8 cellular contexts compared by ENCODE assay signal in the genomic region with DNA sequence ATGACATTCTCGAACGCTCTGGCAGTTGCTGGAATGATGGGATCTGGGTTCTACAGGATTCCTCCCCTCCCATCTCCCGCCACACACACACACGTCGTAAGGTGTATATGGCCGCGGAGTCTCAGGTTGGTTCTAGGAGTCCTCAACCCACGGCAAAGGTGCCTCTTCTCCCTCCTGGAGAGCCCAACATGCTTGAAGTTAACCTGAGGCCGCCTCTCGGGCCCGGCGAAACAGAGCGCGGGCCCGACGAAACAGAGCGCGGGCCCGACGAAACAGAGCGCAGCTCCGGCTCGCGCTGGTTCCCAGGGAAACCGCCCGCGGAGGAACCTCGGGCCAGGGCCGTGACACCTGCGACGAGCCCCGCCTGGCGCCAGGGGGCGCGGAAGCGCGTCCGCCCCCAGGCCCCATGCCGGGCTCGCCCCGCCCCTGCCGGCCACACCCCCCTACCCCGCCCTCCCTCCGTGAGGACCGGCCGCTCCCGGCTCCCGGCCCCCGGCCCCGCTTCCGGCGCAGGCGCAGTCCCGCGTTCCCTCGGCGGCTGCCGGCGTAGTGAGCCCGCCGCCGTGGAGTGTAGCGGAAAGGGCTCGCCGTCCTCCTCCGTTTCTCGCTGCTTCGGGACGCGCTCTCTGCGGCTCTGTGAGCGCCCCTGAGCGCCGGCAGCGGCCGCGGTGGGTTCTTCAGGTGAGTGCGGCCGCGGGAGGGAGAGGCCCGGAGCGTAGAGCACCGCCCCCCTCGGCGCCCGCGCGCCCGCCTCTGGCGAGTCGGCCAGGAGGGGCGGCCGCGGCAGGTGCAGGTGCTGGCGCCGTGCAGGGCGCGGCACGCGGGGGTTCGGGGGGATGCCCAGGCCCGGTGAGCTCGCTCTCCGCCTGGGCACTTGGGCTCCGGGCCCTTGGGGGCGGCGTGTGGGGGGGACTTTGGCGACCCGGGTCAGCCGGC. TPM values are rescaled to one million over a fixed set of nuclear protein-coding genes. Genes with fewer than 3 reads are reported as not detected.
DNase-seq lines count a peak whose midpoint lies in the region; ATAC-seq and TF ChIP-seq lines count a peak whose summit lies in the region.

A gene with protein sequence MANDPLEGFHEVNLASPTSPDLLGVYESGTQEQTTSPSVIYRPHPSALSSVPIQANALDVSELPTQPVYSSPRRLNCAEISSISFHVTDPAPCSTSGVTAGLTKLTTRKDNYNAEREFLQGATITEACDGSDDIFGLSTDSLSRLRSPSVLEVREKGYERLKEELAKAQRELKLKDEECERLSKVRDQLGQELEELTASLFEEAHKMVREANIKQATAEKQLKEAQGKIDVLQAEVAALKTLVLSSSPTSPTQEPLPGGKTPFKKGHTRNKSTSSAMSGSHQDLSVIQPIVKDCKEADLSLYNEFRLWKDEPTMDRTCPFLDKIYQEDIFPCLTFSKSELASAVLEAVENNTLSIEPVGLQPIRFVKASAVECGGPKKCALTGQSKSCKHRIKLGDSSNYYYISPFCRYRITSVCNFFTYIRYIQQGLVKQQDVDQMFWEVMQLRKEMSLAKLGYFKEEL (plus strand): TSS at position 510 of the 936 bp plus-strand sequence. CDS start 16,549 bp downstream, outside the sequence.

- DNase-seq in NB4 (ENCODE audit: low read depth) (peak; percentile 90), SW 1271 (lab: John Stamatoyannopoulos, UW) (peak; percentile 39 to 72), heart left ventricle (peak; percentile 87 to 95 (median 91)), posterior vena cava (ENCODE audit: low spot score) (peak; percentile 94), ureter (ENCODE audit: low spot score) (peak; percentile 90)
- DNase-seq in activated naive CD8-positive, alpha-beta T cell treated with anti-CD3 and anti-CD28 coated beads, Interleukin-2, amount 50 U/mL, for 16 hours (ENCODE audit: low read depth, low spot score), result peak; percentile 92

- H3K4me3 ChIP-seq in NB4 (ENCODE audit: low read depth, low read length) (peak within 1 kb of the TSS; percentile 78), heart left ventricle (peak within 1 kb of the TSS; percentile 64 to 99 (median 86))

- no peaks in the 10 kb centered on the region for H3K27me3 ChIP-seq in heart left ventricle

- TF ChIP-seq POLR2A in NB4 (IDR thresholded peaks at IDR 0.05; ENCODE audit: extremely low read depth, insufficient read length) (peak; percentile 60), heart left ventricle (IDR thresholded peaks at IDR 0.05) (peak; percentile 13 to 60)

- peaks cover 0 to 17% (median 8%) of the 10 kb centered on the region in 12 donors for H3K4me1 ChIP-seq in heart left ventricle

- 1 to 4% (median 2%) methylated on average over 35 to 110 of the region's 110 CpGs for WGBS in heart left ventricle, 4 donors

- TF ChIP-seq CTCF in GM12873 (IDR thresholded peaks at IDR 0.05; ENCODE audit: insufficient read depth, low read depth, low read length, missing control alignments) (peak; percentile 68), NB4 (IDR thresholded peaks at IDR 0.05; ENCODE audit: low read depth, low read length) (peak; percentile 52), heart left ventricle (IDR thresholded peaks at IDR 0.05) (peak; percentile 48 to 85 (median 66))

- intact Hi-C loops in heart left ventricle (cut with DNase I) (loop anchor here in 1 of 10 donors (10.0 kb wide), 1 partner anchor 74 kb away; no protein-coding TSS in a partner anchor), posterior vena cava (cut with DNase I) (no loop called here)

- no peaks in the 10 kb centered on the region for H3K36me3 ChIP-seq in heart left ventricle

- H3K9me3 ChIP-seq in heart left ventricle, result no peaks in the 10 kb centered on the region

- peak; percentile 83 for ATAC-seq in HG02588 (IDR thresholded peaks at IDR 0.05; ENCODE audit: unreplicated experiment)
- peak; percentile 86 to 97 (median 95) for ATAC-seq in heart left ventricle

- peak within 1 kb of the TSS in 11 of 12 donors; percentile 55 to 82 (median 78) for H3K27ac ChIP-seq in heart left ventricle

RNA-seq across cellular contexts. Expression of the gene that starts here (rescaled TPM):
- total RNA-seq in heart left ventricle (10 to 100 TPM; 21.8 to 37.5 (median 32.8) TPM), posterior vena cava (10 to 100 TPM in 1 of 2 donors, 1 to 10 TPM in 1; 6.2 to 12.1 TPM), ureter (19.4 TPM)
- 10 to 100 TPM; 19.7 to 29.0 TPM for polyA plus RNA-seq in heart left ventricle

Comparison
In these comparisons a context has a peak if more than half of its experiments do, and no peak if none do; other contexts are left out.
1. Peak in every context shown above with its lines: DNase-seq, ATAC-seq, H3K4me3 ChIP-seq and H3K27ac ChIP-seq.